In the genomic region with DNA sequence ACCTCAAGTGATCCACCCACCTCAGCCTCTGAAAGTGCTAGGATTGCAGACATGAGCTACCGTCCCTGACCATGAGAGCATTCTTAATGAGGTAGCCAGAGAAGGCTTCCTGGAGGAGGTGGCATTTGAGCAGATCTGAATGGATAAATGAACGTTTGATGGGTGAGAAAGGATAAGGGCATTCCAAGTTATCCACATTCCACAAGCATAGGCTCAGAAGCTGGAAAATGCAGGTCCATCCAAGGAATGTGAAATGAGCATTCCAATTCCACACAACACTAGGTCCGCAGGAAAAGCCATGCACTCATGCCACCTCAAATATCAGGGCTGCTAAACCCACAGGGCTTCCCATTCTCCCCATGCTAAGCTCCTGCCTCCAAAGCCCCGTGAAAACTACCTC, we compare ENCODE assay signal across 1 cellular context.
TF ChIP-seq lines count a peak whose summit lies in the region.

No MANE protein-coding gene starts in this region.

TF ChIP-seq in HepG2, 621 proteins besides CTCF, POLR2A, EP300 and RAD21:
- TF ChIP-seq SIN3A (IDR thresholded peaks at IDR 0.05; ENCODE audit: borderline replicate concordance, low read depth, low read length) (no peak), ZFP36 (IDR thresholded peaks at IDR 0.05; ENCODE audit: borderline replicate concordance, low read depth, low read length, partially characterized antibody) (peak; percentile 85), HOXA3 (CRISPR knock-in tag; IDR thresholded peaks at IDR 0.05) (no peak), ZBTB8A (CRISPR knock-in tag; IDR thresholded peaks at IDR 0.05; ENCODE audit: borderline replicate concordance, low read depth) (no peak)
